In the genomic region with DNA sequence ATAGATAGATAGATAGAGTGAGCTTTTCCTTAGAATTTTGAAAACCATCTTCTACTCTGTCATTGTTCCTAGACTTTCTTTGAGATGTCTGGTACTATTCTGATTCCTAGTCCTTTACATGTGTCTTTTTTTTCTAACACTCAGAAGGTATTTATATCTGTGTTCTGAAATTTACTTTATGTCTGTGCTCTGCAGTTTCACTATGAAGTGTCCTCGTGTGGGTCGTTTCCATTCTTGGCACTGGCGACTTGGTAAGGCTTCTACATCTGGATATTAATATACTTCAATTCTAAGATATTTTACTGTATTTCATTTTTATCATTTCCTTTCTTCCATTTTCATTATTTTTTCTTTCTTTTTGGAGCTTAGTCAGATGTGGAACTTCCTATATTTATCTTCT, we compare ENCODE assay signal across 15 cellular contexts.
DNase-seq lines count a peak whose midpoint lies in the region; ATAC-seq lines count a peak whose summit lies in the region.
"Had no signal": no experiment of that assay in that cellular context is flagged by ENCODE, and none has a peak within 500 bp of the region (broad histone marks: within the 10 kb centered on the region; RNA-seq: fewer than 3 reads in every experiment).

No MANE protein-coding gene starts in this region.

- ATAC-seq in GM18873 (IDR thresholded peaks at IDR 0.05; ENCODE audit: low FRiP score, unreplicated experiment) (peak; percentile 50), GM21717 (IDR thresholded peaks at IDR 0.05; ENCODE audit: unreplicated experiment) (peak; percentile 85), HG03095 (IDR thresholded peaks at IDR 0.05; ENCODE audit: unreplicated experiment) (peak; percentile 84), HG02981 (IDR thresholded peaks at IDR 0.05; ENCODE audit: unreplicated experiment) (no peak), GM18907 (IDR thresholded peaks at IDR 0.05; ENCODE audit: unreplicated experiment) (no peak)

- DNase-seq in NCI-H524 (lab: John Stamatoyannopoulos, UW): no peak
- no peak for DNase-seq in iPS-NIHi7 (ENCODE audit: extremely low spot score)
- DNase-seq: activated CD4-positive, alpha-beta memory T cell treated with anti-CD3 and anti-CD28 coated beads, Interleukin-2, amount 10 ng/mL, durations not matched to agents 7 days and 5 days; CD4-positive, alpha-beta memory T cell; glutamatergic neuron; kidney; midbrain; NCI-H1092; NCI-H2171 treated with DMSO at 0.1 percent for 48 hours; occipital lobe had no signal

Comparison
In these comparisons a context has a peak if more than half of its experiments do, and no peak if none do; other contexts are left out.
1. ATAC-seq: peak in GM18873 (single experiment), GM21717 (single experiment) and HG03095 (single experiment); none in HG02981 (single experiment) and GM18907 (single experiment).